26 cellular contexts compared by ENCODE assay signal in the genomic region with DNA sequence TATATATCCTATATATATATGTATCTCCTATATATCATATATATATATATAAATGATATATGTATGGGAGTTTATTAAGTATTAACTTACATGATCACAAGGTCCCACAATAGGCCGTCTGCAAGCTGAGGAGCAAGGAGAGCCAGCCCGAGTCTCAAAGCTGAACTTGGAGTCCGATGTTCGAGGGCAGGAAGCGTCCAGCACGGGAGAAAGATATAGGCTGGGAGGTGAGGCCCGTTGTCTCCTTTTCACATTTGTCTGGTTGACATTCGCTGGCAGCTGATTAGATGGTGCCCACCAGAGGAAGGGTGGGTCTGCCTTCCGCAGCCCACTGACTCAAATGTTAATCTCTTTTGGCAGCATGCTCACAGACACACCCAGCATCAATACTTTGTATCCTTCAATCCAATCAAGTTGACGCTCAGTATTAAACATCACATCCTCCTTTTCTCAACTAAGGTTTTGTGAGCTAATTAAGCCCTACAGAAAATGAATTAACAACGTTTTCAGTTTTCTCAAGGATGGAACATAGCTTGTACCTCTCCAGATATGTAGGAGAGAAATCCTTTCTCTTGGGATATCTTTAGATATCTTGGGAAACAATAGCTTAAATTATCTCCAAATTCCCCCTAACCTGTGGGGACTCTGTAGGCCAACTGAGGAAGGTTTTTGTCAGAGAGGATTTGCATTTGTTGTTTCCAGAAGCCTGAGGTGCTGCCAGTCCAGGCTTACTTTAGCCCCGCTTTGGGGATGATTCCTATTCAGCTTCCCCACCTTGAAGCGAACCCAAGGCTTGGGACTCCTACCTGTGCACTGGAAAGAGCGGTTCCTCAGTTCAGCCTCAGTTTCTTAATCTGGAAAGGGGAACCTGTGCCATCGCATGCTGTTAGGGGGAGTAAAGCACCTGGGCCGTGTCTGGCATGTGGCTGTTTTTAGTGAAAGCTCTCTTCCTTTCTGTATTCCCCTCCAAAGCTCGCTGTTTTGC.
A peak's percentile ranks its signal among the peaks of the same experiment; 100 is the strongest.
DNase-seq lines count a peak whose midpoint lies in the region; ATAC-seq and TF ChIP-seq lines count a peak whose summit lies in the region.
"Had no signal": no experiment of that assay in that cellular context is flagged by ENCODE, and none has a peak within 500 bp of the region (broad histone marks: within the 10 kb centered on the region; RNA-seq: fewer than 3 reads in every experiment).

No MANE protein-coding gene starts in this region.

- H3K27ac Mint-ChIP-seq in nephron progenitor cell: no peak overlapping the region
- H3K27ac Mint-ChIP-seq: CD4-positive, alpha-beta memory T cell had no signal

- no peaks in the 10 kb centered on the region for H3F3A ChIP-seq in SK-N-SH (replicated peaks; ENCODE audit: insufficient read depth)

- DNase-seq in SK-N-SH: peak; percentile 1
- DNase-seq in cardiac septum (ENCODE audit: low spot score): peak; percentile 56
- no peak for DNase-seq in Right ventricle myocardium superior
- DNase-seq in suprapubic skin (ENCODE audit: low spot score in 2 of 2): peak; percentile 45 to 57
- DNase-seq in nephron progenitor cell: no peak
- DNase-seq in uterus: no peak
- DNase-seq: ACHN; Caco-2; CD4-positive, alpha-beta memory T cell; DND-41; KG1; NCI-H1092 treated with DMSO at 0.1 percent for 48 hours; NCI-H146; NCI-H2029; NCI-H2227 treated with DMSO at 0.1 percent for 48 hours; NCI-H510A treated with DMSO at 0.1 percent for 48 hours; NCI-H748 treated with DMSO at 0.1 percent for 48 hours; PC-9; RPMI8226; SHP77 treated with DMSO at 0.1 percent for 48 hours had no signal

- no peak overlapping the region for H3K4me2 ChIP-seq in SK-N-SH
- H3K4me2 ChIP-seq: BLaER1, PC-9 had no signal

- H3K27me3 ChIP-seq in SK-N-SH (ENCODE audit: insufficient read depth): no peaks in the 10 kb centered on the region
- peaks cover 7% of the 10 kb centered on the region for H3K27me3 ChIP-seq in suprapubic skin
- no peaks in the 10 kb centered on the region for H3K27me3 ChIP-seq in uterus
- H3K27me3 ChIP-seq: BLaER1 had no signal

- TF ChIP-seq CTCF in SK-N-SH (IDR thresholded peaks at IDR 0.05) (no peak), suprapubic skin (IDR thresholded peaks at IDR 0.05) (no peak), nephron progenitor cell (IDR thresholded peaks at IDR 0.05) (no peak), uterus (IDR thresholded peaks at IDR 0.05) (no peak)

- H2AFZ ChIP-seq in SK-N-SH (ENCODE audit: low read depth): no peak overlapping the region
- H2AFZ ChIP-seq: PC-9 had no signal

- no peak for TF ChIP-seq EP300 in SK-N-SH (IDR thresholded peaks at IDR 0.05; ENCODE audit: borderline replicate concordance in 1 of 2, low read depth in 1 of 2, low read length in 1 of 2)
- no peak for TF ChIP-seq EP300 in suprapubic skin (IDR thresholded peaks at IDR 0.05)

- H3K4me1 Mint-ChIP-seq in nephron progenitor cell: peaks cover 17% of the 10 kb centered on the region
- H3K4me1 Mint-ChIP-seq: CD4-positive, alpha-beta memory T cell had no signal

- no peaks in the 10 kb centered on the region for H3K36me3 ChIP-seq in SK-N-SH (replicated peaks in 1 of 2; ENCODE audit: control insufficient read depth in 1 of 2, insufficient read depth in 2 of 2, low read length in 1 of 2)
- H3K36me3 ChIP-seq in suprapubic skin: no peaks in the 10 kb centered on the region
- no peaks in the 10 kb centered on the region for H3K36me3 ChIP-seq in uterus
- H3K36me3 ChIP-seq: BLaER1, HAP-1 had no signal

- no peaks in the 10 kb centered on the region for H4K20me1 ChIP-seq in SK-N-SH (ENCODE audit: insufficient read depth)
- H4K20me1 ChIP-seq: BLaER1 had no signal

- no peak for TF ChIP-seq POLR2A in suprapubic skin (IDR thresholded peaks at IDR 0.05)
- TF ChIP-seq POLR2A in uterus (IDR thresholded peaks at IDR 0.05): no peak

- H3K4me3 ChIP-seq in SK-N-SH (ENCODE audit: low read depth in 2 of 2, low read length in 1 of 2): no peak overlapping the region
- no peak overlapping the region for H3K4me3 ChIP-seq in suprapubic skin
- no peak overlapping the region for H3K4me3 ChIP-seq in uterus
- H3K4me3 ChIP-seq: BLaER1, GM12878, HAP-1, PC-9 had no signal

- H3K9ac ChIP-seq in SK-N-SH: no peak overlapping the region
- H3K9ac ChIP-seq: BLaER1 had no signal

- peaks cover 0 to 8% of the 10 kb centered on the region in 2 experiments; a peak in 1 of 4 replicates for H3K4me1 ChIP-seq in SK-N-SH (ENCODE audit: control insufficient read depth in 1 of 2, insufficient read depth in 2 of 2, low read depth in 1 of 2, low read length in 1 of 2)
- H3K4me1 ChIP-seq in suprapubic skin: no peaks in the 10 kb centered on the region
- H3K4me1 ChIP-seq in uterus: no peaks in the 10 kb centered on the region
- H3K4me1 ChIP-seq: Caco-2, HAP-1 had no signal

- ATAC-seq in SK-N-SH treated with all-trans-retinoic acid at 6 μM for 48 hours: no peak
- no peak for ATAC-seq in Right ventricle myocardium superior (ENCODE audit: poor library complexity)
- no peak for ATAC-seq in GM21515 (IDR thresholded peaks at IDR 0.05; ENCODE audit: unreplicated experiment)
- ATAC-seq: GM12878 had no signal

- H3K9me3 Mint-ChIP-seq in nephron progenitor cell: no peaks in the 10 kb centered on the region
- H3K9me3 Mint-ChIP-seq: CD4-positive, alpha-beta memory T cell had no signal

- intact Hi-C loops in cardiac septum (cut with DNase I): no loop called here
- intact Hi-C loops in Right ventricle myocardium superior (cut with DNase I): no loop called here
- intact Hi-C loops in uterus (cut with DNase I; ENCODE audit: low total_unique reads): no loop called here

- CTCF ChIA-PET in SK-N-SH (lab: Yijun Ruan, JAX): interaction anchor here (1.3 kb wide), 1 partner anchor 368 kb away, joined by 4 read pairs; no protein-coding TSS in a partner anchor

- H3K9me3 ChIP-seq in SK-N-SH: peaks cover 3% of the 10 kb centered on the region; the same call in 1 of the 2 replicates
- H3K9me3 ChIP-seq in suprapubic skin: no peaks in the 10 kb centered on the region
- no peaks in the 10 kb centered on the region for H3K9me3 ChIP-seq in uterus
- H3K9me3 ChIP-seq: BLaER1, Caco-2, HAP-1 had no signal

- H3K27ac ChIP-seq in SK-N-SH (ENCODE audit: low read depth in 2 of 2, low read length in 1 of 2) (no peak overlapping the region), suprapubic skin (no peak overlapping the region), uterus (no peak overlapping the region)
- H3K27ac ChIP-seq: 22Rv1, BLaER1, PC-9 had no signal

- 43% methylated on average over 15 of the region's 17 CpGs for WGBS in SK-N-SH (ENCODE audit: low lambda C conversion rate)
- 82% methylated on average over 17 of the region's 17 CpGs for WGBS in suprapubic skin

- no peaks in the 10 kb centered on the region for H3K9me2 ChIP-seq in SK-N-SH

- H3K4me3 Mint-ChIP-seq in nephron progenitor cell: no peak overlapping the region
- H3K4me3 Mint-ChIP-seq: CD4-positive, alpha-beta memory T cell had no signal

- peaks cover 13% of the 10 kb centered on the region for H3K27me3 Mint-ChIP-seq in nephron progenitor cell (ENCODE audit: low read depth, poor library complexity)

- H3K79me2 ChIP-seq in SK-N-SH (ENCODE audit: insufficient read depth): no peaks in the 10 kb centered on the region

- TF ChIP-seq RAD21 in SK-N-SH (IDR thresholded peaks at IDR 0.05; ENCODE audit: low read length): no peak

- H3K36me3 Mint-ChIP-seq in nephron progenitor cell (ENCODE audit: low read depth): no peaks in the 10 kb centered on the region
- H3K36me3 Mint-ChIP-seq: CD4-positive, alpha-beta memory T cell had no signal

- POLR2A ChIA-PET in SK-N-SH (lab: Yijun Ruan, JAX): no interaction called here

TF ChIP-seq in SK-N-SH, 30 proteins besides CTCF, POLR2A, EP300 and RAD21:
- TF ChIP-seq FOSL2 (IDR thresholded peaks at IDR 0.05; ENCODE audit: borderline replicate concordance, low read depth): no peak

TF ChIP-seq in SK-N-SH treated with all-trans-retinoic acid at 6 μM for 48 hours, 23 proteins besides CTCF, POLR2A, EP300 and RAD21 (continues in another document):
- TF ChIP-seq SNAI2 (CRISPR knock-in tag; IDR thresholded peaks at IDR 0.05): no peak
- no peak for TF ChIP-seq ZNF565 (CRISPR knock-in tag; conservative IDR thresholded peaks at IDR 0.05; ENCODE audit: low read depth)
- no peak for TF ChIP-seq ZC3H10 (CRISPR knock-in tag; IDR thresholded peaks at IDR 0.05)
- TF ChIP-seq, protein P1, sequence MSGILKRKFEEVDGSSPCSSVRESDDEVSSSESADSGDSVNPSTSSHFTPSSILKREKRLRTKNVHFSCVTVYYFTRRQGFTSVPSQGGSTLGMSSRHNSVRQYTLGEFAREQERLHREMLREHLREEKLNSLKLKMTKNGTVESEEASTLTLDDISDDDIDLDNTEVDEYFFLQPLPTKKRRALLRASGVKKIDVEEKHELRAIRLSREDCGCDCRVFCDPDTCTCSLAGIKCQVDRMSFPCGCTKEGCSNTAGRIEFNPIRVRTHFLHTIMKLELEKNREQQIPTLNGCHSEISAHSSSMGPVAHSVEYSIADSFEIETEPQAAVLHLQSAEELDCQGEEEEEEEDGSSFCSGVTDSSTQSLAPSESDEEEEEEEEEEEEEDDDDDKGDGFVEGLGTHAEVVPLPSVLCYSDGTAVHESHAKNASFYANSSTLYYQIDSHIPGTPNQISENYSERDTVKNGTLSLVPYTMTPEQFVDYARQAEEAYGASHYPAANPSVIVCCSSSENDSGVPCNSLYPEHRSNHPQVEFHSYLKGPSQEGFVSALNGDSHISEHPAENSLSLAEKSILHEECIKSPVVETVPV (CRISPR knock-in tag; IDR thresholded peaks at IDR 0.05): no peak
- no peak for TF ChIP-seq ZNF70 (CRISPR knock-in tag; IDR thresholded peaks at IDR 0.05)
- TF ChIP-seq CSDC2 (CRISPR knock-in tag; IDR thresholded peaks at IDR 0.05): no peak
- no peak for TF ChIP-seq OSR1 (CRISPR knock-in tag; IDR thresholded peaks at IDR 0.05)
- no peak for TF ChIP-seq BACH2 (CRISPR knock-in tag; IDR thresholded peaks at IDR 0.05; ENCODE audit: borderline replicate concordance)
- TF ChIP-seq, protein P2, sequence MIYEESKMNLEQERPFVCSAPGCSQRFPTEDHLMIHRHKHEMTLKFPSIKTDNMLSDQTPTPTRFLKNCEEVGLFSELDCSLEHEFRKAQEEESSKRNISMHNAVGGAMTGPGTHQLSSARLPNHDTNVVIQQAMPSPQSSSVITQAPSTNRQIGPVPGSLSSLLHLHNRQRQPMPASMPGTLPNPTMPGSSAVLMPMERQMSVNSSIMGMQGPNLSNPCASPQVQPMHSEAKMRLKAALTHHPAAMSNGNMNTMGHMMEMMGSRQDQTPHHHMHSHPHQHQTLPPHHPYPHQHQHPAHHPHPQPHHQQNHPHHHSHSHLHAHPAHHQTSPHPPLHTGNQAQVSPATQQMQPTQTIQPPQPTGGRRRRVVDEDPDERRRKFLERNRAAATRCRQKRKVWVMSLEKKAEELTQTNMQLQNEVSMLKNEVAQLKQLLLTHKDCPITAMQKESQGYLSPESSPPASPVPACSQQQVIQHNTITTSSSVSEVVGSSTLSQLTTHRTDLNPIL (CRISPR knock-in tag; IDR thresholded peaks at IDR 0.05; ENCODE audit: low read depth): no peak
- no peak for TF ChIP-seq ARNTL (CRISPR knock-in tag; IDR thresholded peaks at IDR 0.05; ENCODE audit: borderline replicate concordance, low read depth)
- TF ChIP-seq ZNF8 (CRISPR knock-in tag; IDR thresholded peaks at IDR 0.05): no peak

Comparison
In these comparisons a context has a peak if more than half of its experiments do, and no peak if none do; other contexts are left out.
1. DNase-seq: peak in SK-N-SH (single experiment), cardiac septum (single experiment) and suprapubic skin (2 of 2); none in Right ventricle myocardium superior (single experiment), nephron progenitor cell (single experiment) and uterus (0 of 2).